ENCODE assay signal across 8 cellular contexts in genomic region chr17:82449883-82450356, GRCh38. TPM values are rescaled to one million over a fixed set of nuclear protein-coding genes. Genes with fewer than 3 reads are reported as not detected.
DNase-seq lines count a peak whose midpoint lies in the region; ATAC-seq and TF ChIP-seq lines count a peak whose summit lies in the region.

No MANE protein-coding gene starts in this region.

- peak overlapping the region; percentile 82 for H3K4me3 ChIP-seq in neuron (ENCODE audit: low read length)

- H3K36me3 ChIP-seq in neuron (ENCODE audit: insufficient read depth, low read length), result peaks cover 14% of the 10 kb centered on the region

- peak overlapping the region; percentile 94 for H3K4me3 Mint-ChIP-seq in activated B cell treated with CpG ODN at 0.5 μM for 24 hours
- peak overlapping the region; percentile 95 to 96 for H3K4me3 Mint-ChIP-seq in effector memory CD8-positive, alpha-beta T cell

- POLR2A ChIA-PET in activated B cell treated with CpG ODN at 0.5 μM for 24 hours (lab: Charles Lee), result interaction anchor here (0.6 to 7.5 kb wide), 22 partner anchors 9 to 427 kb away, joined by 3 to 130 read pairs (median 6); partner anchors contain the start of genes CENPX, DCXR, FOXK2 and HEXD

- CTCF ChIA-PET in activated B cell treated with CpG ODN at 0.5 μM for 24 hours (lab: Charles Lee), result interaction anchor here (1.9 kb wide), 1 partner anchor 30 kb away, joined by 4 read pairs; no protein-coding TSS in a partner anchor

- no peaks in the 10 kb centered on the region for H3K27me3 ChIP-seq in neuron (ENCODE audit: insufficient read depth, low read length)

- H3K9me3 Mint-ChIP-seq in activated B cell treated with CpG ODN at 0.5 μM for 24 hours, result no peaks in the 10 kb centered on the region
- H3K9me3 Mint-ChIP-seq in effector memory CD8-positive, alpha-beta T cell, result no peaks in the 10 kb centered on the region

- peaks cover 16% of the 10 kb centered on the region for H3K4me1 ChIP-seq in neuron (ENCODE audit: insufficient read depth, low read length)

- ATAC-seq in HG02571 (IDR thresholded peaks at IDR 0.05; ENCODE audit: unreplicated experiment) (peak; percentile 16), activated B cell treated with CpG ODN at 0.5 μM for 24 hours (ENCODE audit: low read depth) (no peak), GM18517 (IDR thresholded peaks at IDR 0.05; ENCODE audit: unreplicated experiment) (no peak), GM21526 (IDR thresholded peaks at IDR 0.05; ENCODE audit: low FRiP score, unreplicated experiment) (no peak)
- ATAC-seq in effector memory CD8-positive, alpha-beta T cell (replicated peaks), result peak; percentile 2

- no peaks in the 10 kb centered on the region for H3K9me3 ChIP-seq in neuron (ENCODE audit: low read length)

- H3K27ac Mint-ChIP-seq in activated B cell treated with CpG ODN at 0.5 μM for 24 hours, result peak overlapping the region; percentile 97
- peak overlapping the region; percentile 97 to 98 for H3K27ac Mint-ChIP-seq in effector memory CD8-positive, alpha-beta T cell

- DNase-seq in activated B cell treated with CpG ODN at 0.5 μM for 24 hours (no peak), kidney glomerular epithelial cell (lab: John Stamatoyannopoulos, UW) (no peak), NCI-H128 (lab: John Stamatoyannopoulos, UW; ENCODE audit: unreplicated experiment) (no peak)
- DNase-seq in effector memory CD8-positive, alpha-beta T cell, result peak in 1 of 3 experiments; percentile 17

- intact Hi-C loops in activated B cell treated with CpG ODN at 0.5 μM for 24 hours (cut with micrococcal nuclease), result loop anchor here (1.0 kb wide), 7 partner anchors 8 to 152 kb away; partner anchors contain the start of genes FOXK2, HEXD, NARF and OGFOD3

- H3K4me1 Mint-ChIP-seq in activated B cell treated with CpG ODN at 0.5 μM for 24 hours, result peaks cover 42% of the 10 kb centered on the region
- peaks cover 19 to 31% of the 10 kb centered on the region in 2 donors for H3K4me1 Mint-ChIP-seq in effector memory CD8-positive, alpha-beta T cell (ENCODE audit: low read depth in 2 of 2)

- H2AFZ ChIP-seq in neuron (ENCODE audit: low read depth, low read length), result peak overlapping the region; percentile 42

- peaks cover 33% of the 10 kb centered on the region for H3K36me3 Mint-ChIP-seq in activated B cell treated with CpG ODN at 0.5 μM for 24 hours (ENCODE audit: low read depth)
- peaks cover 33% of the 10 kb centered on the region for H3K36me3 Mint-ChIP-seq in effector memory CD8-positive, alpha-beta T cell (ENCODE audit: insufficient read depth)

- no peak for TF ChIP-seq CTCF in activated B cell treated with CpG ODN at 0.5 μM for 24 hours (IDR thresholded peaks at IDR 0.05)

- no peaks in the 10 kb centered on the region for H3K27me3 Mint-ChIP-seq in activated B cell treated with CpG ODN at 0.5 μM for 24 hours
- H3K27me3 Mint-ChIP-seq in effector memory CD8-positive, alpha-beta T cell, result no peaks in the 10 kb centered on the region

RNA-seq across cellular contexts. Expression of gene CYBC1, which starts 0.6 kb away (rescaled TPM):
- total RNA-seq in activated B cell treated with CpG ODN at 0.5 μM for 24 hours, result 405 and 501 TPM in 2 replicates

RNA-seq across cellular contexts. Expression of gene NARF, which starts 8.6 kb away (rescaled TPM):
- total RNA-seq in activated B cell treated with CpG ODN at 0.5 μM for 24 hours, result 77.8 and 81.9 TPM in 2 replicates

RNA-seq across cellular contexts. Expression of gene OGFOD3, which starts 31.5 kb away (rescaled TPM):
- total RNA-seq in activated B cell treated with CpG ODN at 0.5 μM for 24 hours, result 29.5 and 35.0 TPM in 2 replicates

RNA-seq across cellular contexts. Expression of gene HEXD, which starts 31.8 kb away (rescaled TPM):
- total RNA-seq in activated B cell treated with CpG ODN at 0.5 μM for 24 hours, result 69.5 and 88.8 TPM in 2 replicates

Comparison
In these comparisons a context has a peak if more than half of its experiments do, and no peak if none do; other contexts are left out.
1. ATAC-seq: peak in HG02571 (single experiment) and effector memory CD8-positive, alpha-beta T cell (single experiment); none in activated B cell treated with CpG ODN at 0.5 μM for 24 hours (single experiment), GM18517 (single experiment) and GM21526 (single experiment).